13 cellular contexts compared by ENCODE assay signal in the genomic region with DNA sequence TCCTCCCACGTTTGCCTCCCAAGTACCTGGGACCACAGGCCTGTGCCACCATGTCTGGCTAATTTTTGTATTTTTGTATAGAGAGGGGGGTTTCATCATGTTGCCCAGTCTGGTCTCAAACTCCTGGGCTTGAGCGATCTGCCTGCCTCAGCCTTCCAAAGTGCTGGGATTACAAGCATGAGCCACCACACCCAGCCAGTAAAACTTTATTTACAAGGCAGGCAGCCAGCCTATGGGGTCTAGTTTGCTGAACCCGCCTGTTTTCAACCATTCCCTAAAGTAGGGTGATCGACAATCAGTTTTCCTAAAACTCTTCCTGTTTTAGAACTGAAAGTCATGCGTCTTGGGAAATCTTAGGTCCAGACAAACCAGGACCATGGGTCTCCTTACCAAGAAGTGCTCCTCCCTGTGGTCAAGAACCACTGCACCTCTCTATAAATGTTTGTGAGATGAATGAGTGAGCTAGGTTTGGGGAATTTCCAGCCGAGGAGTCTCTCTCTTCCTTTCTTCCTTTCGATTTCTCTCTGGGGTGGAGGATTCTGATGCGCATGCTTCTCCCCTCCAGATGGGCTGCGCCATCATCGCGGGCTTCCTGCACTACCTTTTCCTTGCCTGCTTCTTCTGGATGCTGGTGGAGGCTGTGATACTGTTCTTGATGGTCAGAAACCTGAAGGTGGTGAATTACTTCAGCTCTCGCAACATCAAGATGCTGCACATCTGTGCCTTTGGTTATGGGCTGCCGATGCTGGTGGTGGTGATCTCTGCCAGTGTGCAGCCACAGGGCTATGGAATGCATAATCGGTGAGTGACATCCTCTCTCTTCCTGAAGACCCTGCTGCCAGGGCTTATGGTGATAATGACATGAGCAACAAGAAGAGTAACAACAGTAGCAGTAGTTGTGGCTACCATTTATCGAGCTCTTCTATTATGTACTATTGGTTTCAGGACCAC. TPM values are rescaled to one million over a fixed set of nuclear protein-coding genes. Genes with fewer than 3 reads are reported as not detected.
A peak's percentile ranks its signal among the peaks of the same experiment; 100 is the strongest.
DNase-seq lines count a peak whose midpoint lies in the region; ATAC-seq and TF ChIP-seq lines count a peak whose summit lies in the region.
"Had no signal": no experiment of that assay in that cellular context is flagged by ENCODE, and none has a peak within 500 bp of the region (broad histone marks: within the 10 kb centered on the region; RNA-seq: fewer than 3 reads in every experiment).

No MANE protein-coding gene starts in this region.

- H3K4me2 ChIP-seq in GM23338 (no peak overlapping the region), OCI-LY7 (ENCODE audit: low read length) (no peak overlapping the region)

- peaks cover 2 to 11% (median 5%) of the 10 kb centered on the region in 7 donors for H3K9me3 Mint-ChIP-seq in CD4-positive, CD25-positive, alpha-beta regulatory T cell
- H3K9me3 Mint-ChIP-seq in GM23338 = peaks cover 97% of the 10 kb centered on the region
- H3K9me3 Mint-ChIP-seq in stimulated activated memory B cell treated with anti-CD40 and anti-IgM and Interleukin-4, amounts not matched to agents 10 μg/mL and 1 μg/mL and 100 μg/mL, for 72 hours = peaks cover 18% of the 10 kb centered on the region

- H3K27ac ChIP-seq in CD4-positive, CD25-positive, alpha-beta regulatory T cell (ENCODE audit: insufficient read depth, low read length, poor library complexity, severe bottlenecking) = no peak overlapping the region
- H3K27ac ChIP-seq in GM23338 (ENCODE audit: low read depth) = no peak overlapping the region
- H3K27ac ChIP-seq in VCaP = no peak overlapping the region
- H3K27ac ChIP-seq in OCI-LY7 (ENCODE audit: low read depth, low read length, poor library complexity, severe bottlenecking) = no peak overlapping the region
- H3K27ac ChIP-seq: epithelial cell of prostate had no signal

- H3F3A ChIP-seq in GM23338 (replicated peaks; ENCODE audit: low read depth) = no peaks in the 10 kb centered on the region

- no peaks in the 10 kb centered on the region for H4K20me1 ChIP-seq in GM23338 (replicated peaks; ENCODE audit: insufficient read depth)
- no peaks in the 10 kb centered on the region for H4K20me1 ChIP-seq in OCI-LY7 (ENCODE audit: insufficient read depth, low read length)

- no peaks in the 10 kb centered on the region for H3K36me3 Mint-ChIP-seq in CD4-positive, CD25-positive, alpha-beta regulatory T cell
- peaks cover 40% of the 10 kb centered on the region for H3K36me3 Mint-ChIP-seq in GM23338 (ENCODE audit: low read depth)
- H3K36me3 Mint-ChIP-seq in stimulated activated memory B cell treated with anti-CD40 and anti-IgM and Interleukin-4, amounts not matched to agents 10 μg/mL and 1 μg/mL and 100 μg/mL, for 72 hours = no peaks in the 10 kb centered on the region

- H3K4me1 ChIP-seq in CD4-positive, CD25-positive, alpha-beta regulatory T cell (ENCODE audit: control insufficient read depth, insufficient read depth, low read length, poor library complexity, severe bottlenecking) = no peaks in the 10 kb centered on the region
- H3K4me1 ChIP-seq in GM23338 (ENCODE audit: insufficient read depth) (no peaks in the 10 kb centered on the region), OCI-LY7 (ENCODE audit: insufficient read depth, low read length, poor library complexity, severe bottlenecking) (no peaks in the 10 kb centered on the region)

- intact Hi-C loops in OCI-LY7 (cut with micrococcal nuclease; ENCODE audit: unreplicated experiment) = no loop called here

- H3K79me2 ChIP-seq in GM23338 (replicated peaks; ENCODE audit: insufficient read depth) (no peaks in the 10 kb centered on the region), OCI-LY7 (ENCODE audit: insufficient read depth, low read depth, low read length) (no peaks in the 10 kb centered on the region)

- H3K27me3 ChIP-seq in CD4-positive, CD25-positive, alpha-beta regulatory T cell (ENCODE audit: control insufficient read depth, insufficient read depth, low read length) = no peaks in the 10 kb centered on the region
- H3K27me3 ChIP-seq in GM23338 (ENCODE audit: insufficient read depth) = no peaks in the 10 kb centered on the region
- H3K27me3 ChIP-seq in MG63 = no peaks in the 10 kb centered on the region; the same call in 1 of the 2 replicates

- no peaks in the 10 kb centered on the region for H3K27me3 Mint-ChIP-seq in CD4-positive, CD25-positive, alpha-beta regulatory T cell
- H3K27me3 Mint-ChIP-seq in GM23338 (ENCODE audit: insufficient read depth, low read depth, poor library complexity) = peaks cover 8% of the 10 kb centered on the region
- peaks cover 8% of the 10 kb centered on the region for H3K27me3 Mint-ChIP-seq in stimulated activated memory B cell treated with anti-CD40 and anti-IgM and Interleukin-4, amounts not matched to agents 10 μg/mL and 1 μg/mL and 100 μg/mL, for 72 hours

- POLR2A ChIA-PET in OCI-LY7 (lab: Charles Lee) = no interaction called here

- TF ChIP-seq CTCF in GM23338 (conservative IDR thresholded peaks at IDR 0.05; ENCODE audit: low read depth in 2 of 2) = no peak
- TF ChIP-seq CTCF in VCaP (conservative IDR thresholded peaks at IDR 0.05) = peak; percentile 41; the same call in 1 of the 2 replicates
- no peak for TF ChIP-seq CTCF in OCI-LY7 (conservative IDR thresholded peaks at IDR 0.05; ENCODE audit: low read length)

- CTCF ChIA-PET in OCI-LY7 (lab: Charles Lee; ENCODE audit: unreplicated experiment) = no interaction called here

- ATAC-seq in CD4-positive, CD25-positive, alpha-beta regulatory T cell (ENCODE audit: low read depth in 2 of 2) = no peak
- no peak for ATAC-seq in GM23338
- ATAC-seq in stimulated activated memory B cell treated with anti-CD40 and anti-IgM and Interleukin-4, amounts not matched to agents 10 μg/mL and 1 μg/mL and 100 μg/mL, for 72 hours = no peak

- H3K4me3 ChIP-seq in CD4-positive, CD25-positive, alpha-beta regulatory T cell (ENCODE audit: low read depth, low read length) = peak overlapping the region; percentile 69
- H3K4me3 ChIP-seq in GM23338 (no peak overlapping the region), OCI-LY7 (ENCODE audit: low read depth, low read length, poor library complexity, severe bottlenecking) (no peak overlapping the region), MG63 (no peak overlapping the region)

- H3K9me2 ChIP-seq in GM23338 (ENCODE audit: insufficient read depth) = no peaks in the 10 kb centered on the region
- no peaks in the 10 kb centered on the region for H3K9me2 ChIP-seq in OCI-LY7 (ENCODE audit: insufficient read depth, low read length)

- no TSS peak for BruUV-seq in OCI-LY7 (replicated peaks; lab: Mats Ljungman, UMichigan)

- peaks cover 2 to 12% (median 10%) of the 10 kb centered on the region in 4 donors for H3K4me1 Mint-ChIP-seq in CD4-positive, CD25-positive, alpha-beta regulatory T cell
- no peaks in the 10 kb centered on the region for H3K4me1 Mint-ChIP-seq in GM23338
- no peaks in the 10 kb centered on the region for H3K4me1 Mint-ChIP-seq in stimulated activated memory B cell treated with anti-CD40 and anti-IgM and Interleukin-4, amounts not matched to agents 10 μg/mL and 1 μg/mL and 100 μg/mL, for 72 hours

- H3K4me3 Mint-ChIP-seq in CD4-positive, CD25-positive, alpha-beta regulatory T cell = peak overlapping the region; percentile 53 to 91 (median 66)
- H3K4me3 Mint-ChIP-seq in GM23338 = no peak overlapping the region
- no peak overlapping the region for H3K4me3 Mint-ChIP-seq in stimulated activated memory B cell treated with anti-CD40 and anti-IgM and Interleukin-4, amounts not matched to agents 10 μg/mL and 1 μg/mL and 100 μg/mL, for 72 hours

- DNase-seq in CD4-positive, CD25-positive, alpha-beta regulatory T cell = peak in 1 of 3 donors; percentile 45
- DNase-seq in GM23338 (ENCODE audit: low spot score) = peak; percentile 3
- DNase-seq in kidney tubule cell (ENCODE audit: low spot score) = peak; percentile 2
- no peak for DNase-seq in NCI-H345 treated with DMSO at 0.1 percent for 48 hours (lab: John Stamatoyannopoulos, UW; ENCODE audit: unreplicated experiment)
- no peak for DNase-seq in OCI-LY7 (ENCODE audit: low spot score)
- DNase-seq in MG63 = no peak
- DNase-seq: activated gamma-delta T cell treated with Interleukin-2 at 50 U/mL for 16 hours had no signal

- H3K36me3 ChIP-seq in CD4-positive, CD25-positive, alpha-beta regulatory T cell (ENCODE audit: control insufficient read depth, insufficient read depth, low read length) = no peaks in the 10 kb centered on the region
- H3K36me3 ChIP-seq in GM23338 (ENCODE audit: insufficient read depth) (no peaks in the 10 kb centered on the region; the same call in 1 of the 2 replicates), OCI-LY7 (ENCODE audit: insufficient read depth, low read length) (no peaks in the 10 kb centered on the region), MG63 (peaks cover 40% of the 10 kb centered on the region)

- H2AFZ ChIP-seq in GM23338 (no peak overlapping the region), OCI-LY7 (ENCODE audit: low read length) (no peak overlapping the region)

- H3K9me3 ChIP-seq in CD4-positive, CD25-positive, alpha-beta regulatory T cell (ENCODE audit: control insufficient read depth in 2 of 2, low read length in 2 of 2) = peaks cover 0 to 9% of the 10 kb centered on the region in 2 experiments
- H3K9me3 ChIP-seq in OCI-LY7 (ENCODE audit: low read length) (no peaks in the 10 kb centered on the region), MG63 (peaks cover 23% of the 10 kb centered on the region)

- peak overlapping the region in 2 of 3 donors; percentile 62 to 92 for H3K27ac Mint-ChIP-seq in CD4-positive, CD25-positive, alpha-beta regulatory T cell
- no peak overlapping the region for H3K27ac Mint-ChIP-seq in GM23338
- no peak overlapping the region for H3K27ac Mint-ChIP-seq in stimulated activated memory B cell treated with anti-CD40 and anti-IgM and Interleukin-4, amounts not matched to agents 10 μg/mL and 1 μg/mL and 100 μg/mL, for 72 hours

TF ChIP-seq in GM23338, 12 proteins besides CTCF, POLR2A, EP300 and RAD21 (continues in another document):
- TF ChIP-seq JUNB (IDR thresholded peaks at IDR 0.05; ENCODE audit: unreplicated experiment) = no peak
- TF ChIP-seq, protein P1, sequence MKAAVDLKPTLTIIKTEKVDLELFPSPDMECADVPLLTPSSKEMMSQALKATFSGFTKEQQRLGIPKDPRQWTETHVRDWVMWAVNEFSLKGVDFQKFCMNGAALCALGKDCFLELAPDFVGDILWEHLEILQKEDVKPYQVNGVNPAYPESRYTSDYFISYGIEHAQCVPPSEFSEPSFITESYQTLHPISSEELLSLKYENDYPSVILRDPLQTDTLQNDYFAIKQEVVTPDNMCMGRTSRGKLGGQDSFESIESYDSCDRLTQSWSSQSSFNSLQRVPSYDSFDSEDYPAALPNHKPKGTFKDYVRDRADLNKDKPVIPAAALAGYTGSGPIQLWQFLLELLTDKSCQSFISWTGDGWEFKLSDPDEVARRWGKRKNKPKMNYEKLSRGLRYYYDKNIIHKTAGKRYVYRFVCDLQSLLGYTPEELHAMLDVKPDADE (IDR thresholded peaks at IDR 0.05) = no peak

RNA-seq across cellular contexts. Expression of a gene that starts 38.7 kb away (rescaled TPM):
- total RNA-seq in CD4-positive, CD25-positive, alpha-beta regulatory T cell = 2.4 TPM
- polyA plus RNA-seq in CD4-positive, CD25-positive, alpha-beta regulatory T cell = 1 to 10 TPM in 3 of 4 donors, under 1 TPM in 1; 0.92 to 2.0 (median 1.2) TPM
- total RNA-seq in GM23338 (2014; rRNA removed; shearing (Covaris generic)) = not detected in 2 replicates
- polyA plus RNA-seq in GM23338 (2016; fragmentation: Nextera tagmentation; extraction: Ambion mirVana) = not detected in 2 replicates
- 0.08 TPM in 1 of 2 replicates, not detected in the other for total RNA-seq in OCI-LY7 (2014; rRNA removed; shearing (Covaris generic))
- total RNA-seq in OCI-LY7 (2022) = 0.17 and 0.46 TPM in 2 replicates
- 17.3 and 17.8 TPM in 2 replicates for total RNA-seq in MG63 (2014; rRNA removed; shearing (Covaris generic); ENCODE audit: low replicate concordance)
- total RNA-seq: H1, HT-29, lung microvascular endothelial cell had no signal
- polyA plus RNA-seq: H1 had no signal

Comparison
In these comparisons a context has a peak if more than half of its experiments do, and no peak if none do; other contexts are left out.
1. DNase-seq: peak in GM23338 (single experiment) and kidney tubule cell (single experiment); none in NCI-H345 treated with DMSO at 0.1 percent for 48 hours (single experiment), OCI-LY7 (single experiment) and MG63 (single experiment).
2. H3K27ac Mint-ChIP-seq: peak in CD4-positive, CD25-positive, alpha-beta regulatory T cell (2 of 3); none in GM23338 (single experiment) and stimulated activated memory B cell treated with anti-CD40 and anti-IgM and Interleukin-4, amounts not matched to agents 10 μg/mL and 1 μg/mL and 100 μg/mL, for 72 hours (single experiment).
3. H3K4me3 Mint-ChIP-seq: peak in CD4-positive, CD25-positive, alpha-beta regulatory T cell (4 of 4); none in GM23338 (single experiment) and stimulated activated memory B cell treated with anti-CD40 and anti-IgM and Interleukin-4, amounts not matched to agents 10 μg/mL and 1 μg/mL and 100 μg/mL, for 72 hours (single experiment).